23 cellular contexts compared by ENCODE assay signal in genomic region chr15:62498711-62499110, GRCh38.
"Had no signal": no experiment of that assay in that cellular context is flagged by ENCODE, and none has a peak within 500 bp of the region (broad histone marks: within the 10 kb centered on the region; RNA-seq: fewer than 3 reads in every experiment).

No MANE protein-coding gene starts in this region.

- H3K27me3 Mint-ChIP-seq: activated naive CD8-positive, alpha-beta T cell had no signal

- H3K9me3 ChIP-seq: neutrophil, pancreas, tibial nerve, vagina had no signal

- H3K4me3 Mint-ChIP-seq: activated CD4-positive, alpha-beta T cell treated with anti-CD3 and anti-CD28 coated beads for 36 hours; activated naive CD8-positive, alpha-beta T cell; memory B cell; natural killer cell; T-helper 2 cell treated with Interferon-gamma antibody and Interleukin-4, amounts not matched to agents 5 μg/mL and 100 μg/mL, for 36 hours; WTC11 had no signal

- H3K4me1 Mint-ChIP-seq: activated CD4-positive, alpha-beta T cell treated with anti-CD3 and anti-CD28 coated beads for 36 hours; memory B cell; natural killer cell had no signal

- H3K36me3 ChIP-seq: brain microvascular endothelial cell, neutrophil, pancreas, tibial nerve, vagina had no signal

- H3K36me3 Mint-ChIP-seq: activated naive CD8-positive, alpha-beta T cell; memory B cell; natural killer cell; WTC11 had no signal

- H3K4me3 ChIP-seq: coronary artery, pancreas, tibial nerve, vagina had no signal

- FAIRE-seq: keratinocyte, pancreas, TTC549 had no signal

- ATAC-seq: activated CD4-positive, alpha-beta T cell treated with anti-CD3 and anti-CD28 coated beads for 36 hours; natural killer cell; WTC11 had no signal

- DNase-seq: activated CD4-positive, alpha-beta T cell treated with anti-CD3 and anti-CD28 coated beads for 36 hours; activated CD4-positive, alpha-beta T cell treated with anti-CD3 and anti-CD28 coated beads, Interleukin-2, amount 50 U/mL, for 48 hours; activated T-cell treated with anti-CD3 and anti-CD28 coated beads for 4 hours; amniotic stem cell; brain microvascular endothelial cell; central memory CD4-positive, alpha-beta T cell; foreskin melanocyte; hypothalamus; natural killer cell; pancreas; stimulated activated CD4-positive, alpha-beta T cell treated with anti-CD3 and anti-CD28 coated beads, Interleukin-2, amount 100 ng/mL, for 24 hours; stimulated activated naive CD4-positive, alpha-beta T cell treated with Interleukin-2 at 50 U/mL for 16 hours; substantia nigra had no signal

- H3K27ac Mint-ChIP-seq: activated CD4-positive, alpha-beta T cell treated with anti-CD3 and anti-CD28 coated beads for 36 hours; activated naive CD8-positive, alpha-beta T cell; memory B cell; natural killer cell; T-helper 2 cell treated with Interferon-gamma antibody and Interleukin-4, amounts not matched to agents 5 μg/mL and 100 μg/mL, for 36 hours; WTC11 had no signal

- H3K27me3 ChIP-seq: brain microvascular endothelial cell, neutrophil, pancreas, tibial nerve, vagina had no signal

- H3K9me3 Mint-ChIP-seq: memory B cell; natural killer cell; T-helper 2 cell treated with Interferon-gamma antibody and Interleukin-4, amounts not matched to agents 5 μg/mL and 100 μg/mL, for 36 hours; WTC11 had no signal

- H3K27ac ChIP-seq: brain microvascular endothelial cell, coronary artery, neutrophil, pancreas had no signal
